ENCODE assay signal across 8 cellular contexts in genomic region chr1:85465099-85465790, GRCh38. TPM values are rescaled to one million over a fixed set of nuclear protein-coding genes. Genes with fewer than 3 reads are reported as not detected.
DNase-seq lines count a peak whose midpoint lies in the region; ATAC-seq and TF ChIP-seq lines count a peak whose summit lies in the region.

TSS of gene DDAH1 (minus strand) at chr1:85465159. CDS start at chr1:85465045, 114 bp downstream.

- intact Hi-C loops in activated CD4-positive, alpha-beta T cell treated with anti-CD3 and anti-CD28 coated beads, Interleukin-2, amount 10 ng/mL, durations not matched to agents 24 days and 14 days (cut with micrococcal nuclease), result no loop called here

- H3K4me3 Mint-ChIP-seq in activated CD4-positive, alpha-beta T cell treated with anti-CD3 and anti-CD28 coated beads, Interleukin-2, amount 10 ng/mL, durations not matched to agents 24 days and 14 days, result peak within 1 kb of the TSS; percentile 62
- peak within 1 kb of the TSS; percentile 90 for H3K4me3 Mint-ChIP-seq in HFFc6
- H3K4me3 Mint-ChIP-seq in activated T-helper 17 cell treated with anti-CD3 and anti-CD28 coated beads, Interleukin-2, amount 50 U/mL, for 72 hours, result peak within 1 kb of the TSS; percentile 43
- H3K4me3 Mint-ChIP-seq in nephron, result peak within 1 kb of the TSS; percentile 77 to 88 (median 83)

- peak; percentile 53 for ATAC-seq in activated T-helper 17 cell treated with anti-CD3 and anti-CD28 coated beads, Interleukin-2, amount 50 U/mL, for 72 hours (replicated peaks)

- no peak within 1 kb of the TSS for H3K27ac Mint-ChIP-seq in activated CD4-positive, alpha-beta T cell treated with anti-CD3 and anti-CD28 coated beads, Interleukin-2, amount 10 ng/mL, durations not matched to agents 24 days and 14 days
- H3K27ac Mint-ChIP-seq in HFFc6 (peak within 1 kb of the TSS; percentile 86), nephron (peak within 1 kb of the TSS; percentile 83 to 93 (median 92))
- no peak within 1 kb of the TSS for H3K27ac Mint-ChIP-seq in activated T-helper 17 cell treated with anti-CD3 and anti-CD28 coated beads, Interleukin-2, amount 50 U/mL, for 72 hours

- no peaks in the 10 kb centered on the region for H3K9me3 Mint-ChIP-seq in activated CD4-positive, alpha-beta T cell treated with anti-CD3 and anti-CD28 coated beads, Interleukin-2, amount 10 ng/mL, durations not matched to agents 24 days and 14 days
- peaks cover 11% of the 10 kb centered on the region; the same call in 1 of the 2 replicates for H3K9me3 Mint-ChIP-seq in HFFc6
- no peaks in the 10 kb centered on the region for H3K9me3 Mint-ChIP-seq in activated T-helper 17 cell treated with anti-CD3 and anti-CD28 coated beads, Interleukin-2, amount 50 U/mL, for 72 hours
- H3K9me3 Mint-ChIP-seq in nephron, result no peaks in the 10 kb centered on the region

- peaks cover 63% of the 10 kb centered on the region for H3K27me3 Mint-ChIP-seq in activated CD4-positive, alpha-beta T cell treated with anti-CD3 and anti-CD28 coated beads, Interleukin-2, amount 10 ng/mL, durations not matched to agents 24 days and 14 days
- H3K27me3 Mint-ChIP-seq in HFFc6 (ENCODE audit: insufficient read depth) (peaks cover 44% of the 10 kb centered on the region), nephron (ENCODE audit: low read depth) (peaks cover 24% of the 10 kb centered on the region)
- peaks cover 51% of the 10 kb centered on the region for H3K27me3 Mint-ChIP-seq in activated T-helper 17 cell treated with anti-CD3 and anti-CD28 coated beads, Interleukin-2, amount 50 U/mL, for 72 hours

- H3K4me1 Mint-ChIP-seq in activated CD4-positive, alpha-beta T cell treated with anti-CD3 and anti-CD28 coated beads, Interleukin-2, amount 10 ng/mL, durations not matched to agents 24 days and 14 days, result peaks cover 6% of the 10 kb centered on the region
- H3K4me1 Mint-ChIP-seq in HFFc6 (ENCODE audit: low read depth), result peaks cover 82% of the 10 kb centered on the region
- H3K4me1 Mint-ChIP-seq in activated T-helper 17 cell treated with anti-CD3 and anti-CD28 coated beads, Interleukin-2, amount 50 U/mL, for 72 hours, result no peaks in the 10 kb centered on the region
- H3K4me1 Mint-ChIP-seq in nephron, result peaks cover 10% of the 10 kb centered on the region

- no peaks in the 10 kb centered on the region for H3K36me3 Mint-ChIP-seq in activated CD4-positive, alpha-beta T cell treated with anti-CD3 and anti-CD28 coated beads, Interleukin-2, amount 10 ng/mL, durations not matched to agents 24 days and 14 days (ENCODE audit: low read depth)
- H3K36me3 Mint-ChIP-seq in HFFc6 (ENCODE audit: low read depth), result peaks cover 40% of the 10 kb centered on the region
- no peaks in the 10 kb centered on the region for H3K36me3 Mint-ChIP-seq in activated T-helper 17 cell treated with anti-CD3 and anti-CD28 coated beads, Interleukin-2, amount 50 U/mL, for 72 hours (ENCODE audit: low read depth)
- no peaks in the 10 kb centered on the region for H3K36me3 Mint-ChIP-seq in nephron (ENCODE audit: low read depth)

- DNase-seq in activated CD4-positive, alpha-beta T cell treated with anti-CD3 and anti-CD28 coated beads, Interleukin-2, amount 10 ng/mL, durations not matched to agents 24 days and 14 days, result no peak
- DNase-seq in activated CD4-positive, alpha-beta T cell treated with anti-CD3 and anti-CD28 coated beads, Interleukin-2, amount 50 U/mL, for 4 hours, result no peak
- DNase-seq in HFFc6 (peak; percentile 46), NCI-H2029 treated with DMSO at 0.1 percent for 48 hours (lab: John Stamatoyannopoulos, UW) (peak; percentile 66), globus pallidus (ENCODE audit: low spot score) (peak; percentile 59), OCI-M1 (lab: John Stamatoyannopoulos, UW) (no peak)

- TF ChIP-seq CTCF in HFFc6 (IDR thresholded peaks at IDR 0.05), result no peak
- TF ChIP-seq CTCF in nephron (IDR thresholded peaks at IDR 0.05; ENCODE audit: unreplicated experiment in 3 of 3), result no peak

RNA-seq across cellular contexts. Expression of gene DDAH1, which starts in this region (rescaled TPM):
- not detected in 2 replicates for total RNA-seq in activated CD4-positive, alpha-beta T cell treated with anti-CD3 and anti-CD28 coated beads, Interleukin-2, amount 10 ng/mL, durations not matched to agents 24 days and 14 days
- total RNA-seq in HFFc6 (2021; fragmentation: NEBNext Ultra II Directional; extraction: Animal tissue kit (Norgen Biotek cat#: 25700)), result 100 to 1,000 TPM; 235 to 320 (median 277) TPM
- total RNA-seq in activated T-helper 17 cell treated with anti-CD3 and anti-CD28 coated beads, Interleukin-2, amount 50 U/mL, for 72 hours, result under 1 TPM in 1 of 2 donors, not detected in 1; 0.74 TPM

Comparison
In these comparisons a context has a peak if more than half of its experiments do, and no peak if none do; other contexts are left out.
1. RNA of gene DDAH1 (total RNA-seq): 235 to 320 TPM in HFFc6; 0.74 TPM in activated T-helper 17 cell treated with anti-CD3 and anti-CD28 coated beads, Interleukin-2, amount 50 U/mL, for 72 hours and not detected in activated CD4-positive, alpha-beta T cell treated with anti-CD3 and anti-CD28 coated beads, Interleukin-2, amount 10 ng/mL, durations not matched to agents 24 days and 14 days; every median in the first group is over 100 times any median in the second.
2. Peak in ATAC-seq in activated T-helper 17 cell treated with anti-CD3 and anti-CD28 coated beads, Interleukin-2, amount 50 U/mL, for 72 hours; RNA of the gene not detected or under 1 TPM.
3. DNase-seq: peak in HFFc6 (single experiment), NCI-H2029 treated with DMSO at 0.1 percent for 48 hours (single experiment) and globus pallidus (single experiment); none in activated CD4-positive, alpha-beta T cell treated with anti-CD3 and anti-CD28 coated beads, Interleukin-2, amount 10 ng/mL, durations not matched to agents 24 days and 14 days (single experiment), activated CD4-positive, alpha-beta T cell treated with anti-CD3 and anti-CD28 coated beads, Interleukin-2, amount 50 U/mL, for 4 hours (0 of 2) and OCI-M1 (single experiment).
4. H3K27ac Mint-ChIP-seq: peak in HFFc6 (single experiment) and nephron (3 of 3); none in activated CD4-positive, alpha-beta T cell treated with anti-CD3 and anti-CD28 coated beads, Interleukin-2, amount 10 ng/mL, durations not matched to agents 24 days and 14 days (single experiment) and activated T-helper 17 cell treated with anti-CD3 and anti-CD28 coated beads, Interleukin-2, amount 50 U/mL, for 72 hours (single experiment).
5. Peak in every context shown above with its lines, with median percentiles within 50 percentile points of each other: H3K4me3 Mint-ChIP-seq.